Comparison of ENCODE assay signal across 27 cellular contexts in the genomic region with DNA sequence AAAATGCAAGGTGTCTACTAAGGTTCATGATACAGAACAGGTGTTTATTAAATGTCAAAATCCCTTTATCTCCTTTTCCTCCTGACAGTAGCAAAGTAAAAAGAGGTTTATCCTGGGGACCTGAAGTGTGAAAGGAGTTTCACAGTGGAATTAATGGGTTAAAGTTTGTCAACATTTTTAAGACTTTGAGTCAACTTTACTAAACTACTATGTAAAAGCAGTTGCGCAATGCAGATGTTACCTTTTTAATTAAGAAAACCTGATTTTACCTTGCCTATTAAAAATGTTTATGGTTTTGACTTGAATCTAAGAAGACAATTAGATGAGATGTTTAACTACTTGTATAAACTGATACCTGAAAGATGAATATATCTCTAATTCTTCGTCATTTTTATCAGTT.
"Had no signal": no experiment of that assay in that cellular context is flagged by ENCODE, and none has a peak within 500 bp of the region (broad histone marks: within the 10 kb centered on the region; RNA-seq: fewer than 3 reads in every experiment).

No MANE protein-coding gene starts in this region.

- H3K4me3 ChIP-seq: pancreas, prostate gland, skin epidermis, smooth muscle cell, spleen, suprapubic skin, testis, tibial artery, transverse colon, upper lobe of right lung, uterus had no signal

- DNase-seq: naive thymus-derived CD4-positive, alpha-beta T cell; natural killer cell; nucleus accumbens; pancreas; right cardiac atrium; spleen; stimulated activated CD4-positive, alpha-beta T cell treated with anti-CD3 and anti-CD28 coated beads, Interleukin-12 subunit alpha, Interleukin-12 subunit beta, amount 100 ng/mL, for 4 hours; stimulated activated CD4-positive, alpha-beta T cell treated with anti-CD3 and anti-CD28 coated beads, Interleukin-1b, Interleukin-23, amount 100 ng/mL, for 48 hours; stimulated activated CD4-positive, alpha-beta T cell treated with anti-CD3 and anti-CD28 coated beads, Interleukin-4, amount 100 ng/mL, for 1 hour; stimulated activated CD4-positive, alpha-beta T cell treated with anti-CD3 and anti-CD28 coated beads, Interleukin-4, amount 100 ng/mL, for 4 hours; stimulated activated CD8-positive, alpha-beta memory T cell treated with anti-CD3 and anti-CD28 coated beads, Interleukin-4, amount 100 ng/mL, for 48 hours; stimulated activated naive CD4-positive, alpha-beta T cell; stimulated activated naive CD8-positive, alpha-beta T cell treated with anti-CD3 and anti-CD28 coated beads, Interleukin-15, amount 100 ng/mL, for 72 hours; stimulated activated naive CD8-positive, alpha-beta T cell treated with anti-CD3 and anti-CD28 coated beads, Interleukin-15, Interleukin-2, amounts not matched to agents 100 U/mL and 50 U/mL, for 24 hours; substantia nigra; testis; tibial artery; transverse colon; upper lobe of right lung; uterus had no signal

- H3K27me3 ChIP-seq: pancreas, suprapubic skin, testis, tibial artery, transverse colon, upper lobe of right lung, uterus had no signal

- H3K4me2 ChIP-seq: smooth muscle cell had no signal

- FAIRE-seq: pancreas had no signal

- H3K36me3 ChIP-seq: neutrophil, pancreas, prostate gland, spleen, suprapubic skin, tibial artery, transverse colon, upper lobe of right lung, uterus had no signal

- ATAC-seq: naive thymus-derived CD4-positive, alpha-beta T cell; natural killer cell; pancreas; right cardiac atrium; sciatic nerve; stimulated activated memory B cell treated with anti-CD40 and anti-IgM and Interleukin-4, amounts not matched to agents 10 μg/mL and 1 μg/mL and 100 μg/mL, for 72 hours; stimulated activated naive CD8-positive, alpha-beta T cell treated with anti-CD3 and anti-CD28 coated beads, Interleukin-15, amount 100 ng/mL, for 72 hours; stimulated activated naive CD8-positive, alpha-beta T cell treated with anti-CD3 and anti-CD28 coated beads, Interleukin-15, Interleukin-2, amounts not matched to agents 100 U/mL and 50 U/mL, for 24 hours; upper lobe of right lung had no signal

- H3K27ac ChIP-seq: neutrophil, pancreas, prostate gland, skin epidermis, spleen, suprapubic skin, testis, tibial artery, transverse colon, upper lobe of right lung, uterus had no signal

- H3K9me3 ChIP-seq: neutrophil, pancreas, prostate gland, spleen, suprapubic skin, testis, tibial artery, transverse colon, upper lobe of right lung, uterus had no signal

- H3K4me1 ChIP-seq: pancreas, prostate gland, spleen, suprapubic skin, testis, tibial artery, transverse colon, upper lobe of right lung, uterus had no signal
